ENCODE assay signal across 1 cellular context in genomic region chr10:14184841-14185500, GRCh38.
A peak's percentile ranks its signal among the peaks of the same experiment; 100 is the strongest.
TF ChIP-seq lines count a peak whose summit lies in the region.

No MANE protein-coding gene starts in this region.

TF ChIP-seq in GM12878, 131 proteins besides CTCF, POLR2A, EP300 and RAD21 (continued from another document):
- no peak for TF ChIP-seq CUX1 (IDR thresholded peaks at IDR 0.05; ENCODE audit: insufficient replicate concordance, low read depth, low read length)
- TF ChIP-seq CREB1 (IDR thresholded peaks at IDR 0.05; ENCODE audit: low read depth): peak; percentile 56
- no peak for TF ChIP-seq CBFB (IDR thresholded peaks at IDR 0.05; ENCODE audit: low read depth)
- TF ChIP-seq RELA (IDR thresholded peaks at IDR 0.05; ENCODE audit: borderline replicate concordance, partially characterized antibody): no peak
- no peak for TF ChIP-seq NFXL1 (IDR thresholded peaks at IDR 0.05; ENCODE audit: borderline replicate concordance)
- TF ChIP-seq JUND (IDR thresholded peaks at IDR 0.05; ENCODE audit: low read depth, low read length): no peak
- TF ChIP-seq MLLT1 (IDR thresholded peaks at IDR 0.05): no peak
- 0 out of 2 replicates have a peak, but pooled peaks have one; percentile 39 for TF ChIP-seq IRF4 (IDR thresholded peaks at IDR 0.05; ENCODE audit: low read depth, low read length)
- peak in 1 of 2 experiments; percentile 52; a peak in 2 of 4 replicates for TF ChIP-seq CEBPB (IDR thresholded peaks at IDR 0.05; ENCODE audit: borderline replicate concordance in 1 of 2, low read depth in 2 of 2, low read length in 2 of 2)
- TF ChIP-seq ATF7 (IDR thresholded peaks at IDR 0.05; ENCODE audit: low read depth): peak; percentile 43; the same call in 1 of the 2 replicates
- TF ChIP-seq POLR2AphosphoS2 (IDR thresholded peaks at IDR 0.05; ENCODE audit: low read depth, low read length): no peak
- TF ChIP-seq ZNF384 (IDR thresholded peaks at IDR 0.05; ENCODE audit: borderline replicate concordance, low read depth, low read length): no peak
- no peak for TF ChIP-seq ZNF24 (IDR thresholded peaks at IDR 0.05)
- TF ChIP-seq GATAD2B (conservative IDR thresholded peaks at IDR 0.05; ENCODE audit: low read depth): no peak
- no peak for TF ChIP-seq CBX5 (IDR thresholded peaks at IDR 0.05; ENCODE audit: low read depth)
- no peak for TF ChIP-seq MXI1 (IDR thresholded peaks at IDR 0.05; ENCODE audit: low read depth, low read length)
- TF ChIP-seq STAT1 (conservative IDR thresholded peaks at IDR 0.05): no peak
- TF ChIP-seq MEF2A (IDR thresholded peaks at IDR 0.05; ENCODE audit: insufficient read depth, low read depth, low read length): peak; percentile 51
- TF ChIP-seq CREM (IDR thresholded peaks at IDR 0.05; ENCODE audit: low read depth): peak; percentile 60; the same call in 1 of the 2 replicates
- no peak for TF ChIP-seq SMAD1 (IDR thresholded peaks at IDR 0.05; ENCODE audit: low read depth, partially characterized antibody)
- peak in 1 of 2 experiments; percentile 27; a peak in 1 of 4 replicates for TF ChIP-seq SRF (IDR thresholded peaks at IDR 0.05; ENCODE audit: low read depth in 2 of 2, low read length in 2 of 2)
- peak; percentile 89 for TF ChIP-seq RUNX3 (IDR thresholded peaks at IDR 0.05; ENCODE audit: low read length)
- TF ChIP-seq RBBP5 (conservative IDR thresholded peaks at IDR 0.05): 0 out of 2 replicates have a peak, but pooled peaks have one; percentile 74
- no peak for TF ChIP-seq MTA3 (IDR thresholded peaks at IDR 0.05; ENCODE audit: borderline replicate concordance, low read length)
- TF ChIP-seq ASH2L (IDR thresholded peaks at IDR 0.05; ENCODE audit: borderline replicate concordance, low read depth): no peak
- 0 out of 2 replicates have a peak, but pooled peaks have one; percentile 17 for TF ChIP-seq RAD51 (IDR thresholded peaks at IDR 0.05)
- no peak for TF ChIP-seq NBN (IDR thresholded peaks at IDR 0.05)
- no peak for TF ChIP-seq TAF1 (IDR thresholded peaks at IDR 0.05; ENCODE audit: borderline replicate concordance, low read depth, low read length)
- TF ChIP-seq EED (IDR thresholded peaks at IDR 0.05; ENCODE audit: low read depth): peak; percentile 49
TF ChIP-seq in GM12878: peak in this region for 27.
